8 cellular contexts compared by ENCODE assay signal in the genomic region with DNA sequence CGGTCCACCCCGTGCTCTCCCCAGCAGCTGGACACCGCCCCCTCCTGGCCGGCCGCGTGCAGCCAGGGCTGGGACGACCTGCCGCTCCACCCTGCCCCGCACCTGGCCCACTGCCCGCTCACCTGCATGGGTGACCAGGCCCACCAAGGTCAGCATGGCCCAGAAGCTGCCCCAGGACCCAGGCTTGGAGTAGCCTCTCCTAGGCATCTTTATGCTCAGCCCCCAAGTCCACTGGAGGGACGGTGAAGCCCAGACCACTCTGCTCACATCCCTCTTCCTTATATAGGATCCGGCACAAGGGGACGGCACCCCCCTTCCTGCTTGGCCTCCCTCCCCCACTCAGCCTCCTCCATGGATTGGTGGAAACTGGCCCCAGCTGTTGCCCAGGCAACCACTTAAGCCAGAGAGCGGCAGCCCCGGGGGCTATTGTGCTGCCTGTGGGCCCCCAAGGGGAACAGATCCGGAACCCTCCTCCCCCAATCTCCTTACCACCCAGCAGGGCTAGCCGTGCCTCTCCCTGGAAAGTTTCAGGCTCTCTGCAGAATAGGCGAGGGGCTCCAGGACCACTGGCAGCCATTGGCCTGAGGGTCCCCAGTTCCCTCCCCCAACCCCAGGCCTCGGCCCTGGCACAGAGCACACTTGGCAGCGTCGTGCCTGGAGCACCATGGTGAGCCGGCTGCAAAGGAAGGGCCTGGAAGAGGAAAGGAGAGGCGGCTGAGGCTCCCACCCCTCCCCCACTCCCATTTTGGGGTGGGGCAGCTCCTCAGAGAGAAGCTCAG.
A peak's percentile ranks its signal among the peaks of the same experiment; 100 is the strongest.
DNase-seq lines count a peak whose midpoint lies in the region; ATAC-seq lines count a peak whose summit lies in the region.

Gene BTBD17, minus strand, starts transcription at position 256 of the 779 bp plus-strand sequence. Its CDS starts 49 bp downstream, at position 207.

- H3K36me3 ChIP-seq in NT2/D1 (ENCODE audit: insufficient read depth, insufficient read length, low read length), result no peaks in the 10 kb centered on the region

- ATAC-seq in HG03039 (IDR thresholded peaks at IDR 0.05; ENCODE audit: unreplicated experiment) (no peak), HG02970 (IDR thresholded peaks at IDR 0.05; ENCODE audit: low FRiP score, unreplicated experiment) (no peak)

- peak within 1 kb of the TSS; percentile 27 for H3K4me3 ChIP-seq in NT2/D1 (ENCODE audit: insufficient read length, low read depth)

- H3K9ac ChIP-seq in NT2/D1 (ENCODE audit: insufficient read length, low read depth), result peak within 1 kb of the TSS; percentile 63

- peaks cover 20% of the 10 kb centered on the region for H3K27me3 ChIP-seq in NT2/D1 (ENCODE audit: insufficient read depth, insufficient read length)

- DNase-seq in activated gamma-delta T cell treated with Interleukin-2 at 50 U/mL for 16 hours, result peak; percentile 30
- no peak for DNase-seq in activated gamma-delta T cell (lab: John Stamatoyannopoulos, UW)
- no peak for DNase-seq in NT2/D1 (ENCODE audit: low read depth, low spot score)
- peak; percentile 61 for DNase-seq in astrocyte of the hippocampus (ENCODE audit: low read depth, low spot score)
- peak; percentile 89 for DNase-seq in iPS-NIHi7 (ENCODE audit: extremely low spot score)
- DNase-seq in stimulated activated CD4-positive, alpha-beta T cell treated with anti-CD3 and anti-CD28 coated beads, Interleukin-4, amount 100 ng/mL, for 24 hours, result peak; percentile 26

- peaks cover 33% of the 10 kb centered on the region for H3K4me1 ChIP-seq in NT2/D1 (ENCODE audit: insufficient read depth, insufficient read length)

- H3K9me3 ChIP-seq in NT2/D1 (ENCODE audit: insufficient read depth, low read length), result peaks cover 4% of the 10 kb centered on the region; the same call in 1 of the 2 replicates

Comparison
In these comparisons a context has a peak if more than half of its experiments do, and no peak if none do; other contexts are left out.
1. DNase-seq: peak in activated gamma-delta T cell treated with Interleukin-2 at 50 U/mL for 16 hours (single experiment), astrocyte of the hippocampus (single experiment), iPS-NIHi7 (single experiment) and stimulated activated CD4-positive, alpha-beta T cell treated with anti-CD3 and anti-CD28 coated beads, Interleukin-4, amount 100 ng/mL, for 24 hours (single experiment); none in activated gamma-delta T cell (single experiment) and NT2/D1 (single experiment).